In the genomic region with DNA sequence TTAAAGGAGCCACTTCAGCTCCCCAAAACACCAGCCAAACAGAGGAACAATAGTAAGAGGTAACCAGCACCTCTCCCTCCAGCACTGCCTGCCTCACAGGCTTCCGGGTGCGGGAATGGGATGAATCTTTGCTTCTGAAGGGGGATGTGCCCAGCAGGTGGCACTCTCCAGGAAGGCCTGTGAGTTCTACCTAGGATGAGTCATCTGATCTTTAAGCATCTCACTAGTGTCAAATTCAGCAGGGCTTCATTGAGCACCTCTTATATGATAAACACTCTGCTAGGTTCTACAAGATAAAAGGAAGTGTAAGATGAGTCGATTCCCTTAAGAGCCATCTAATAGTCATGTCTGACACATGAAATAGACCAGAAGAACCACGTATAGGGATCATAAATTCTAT, we compare ENCODE assay signal across 8 cellular contexts.
DNase-seq lines count a peak whose midpoint lies in the region; ATAC-seq and TF ChIP-seq lines count a peak whose summit lies in the region.

No MANE protein-coding gene starts in this region.

- ATAC-seq in activated naive CD4-positive, alpha-beta T cell treated with anti-CD3 and anti-CD28 coated beads, Interleukin-2, amount 50 U/mL, for 72 hours = peak; percentile 41 to 84
- ATAC-seq in lower lobe of right lung (peak; percentile 45 to 59), HG03520 (IDR thresholded peaks at IDR 0.05; ENCODE audit: unreplicated experiment) (no peak)

- peaks cover 20% of the 10 kb centered on the region for H3K4me1 Mint-ChIP-seq in activated naive CD4-positive, alpha-beta T cell treated with anti-CD3 and anti-CD28 coated beads, Interleukin-2, amount 10 ng/mL, durations not matched to agents 7 days and 5 days

- intact Hi-C loops in lower lobe of right lung (cut with DNase I) = no loop called here

- in situ Hi-C loops in brain microvascular endothelial cell (cut with HindIII; ENCODE audit: low pct_ligation_motif_present, low sequenced_read_pairs) = no loop called here

- H3K27me3 Mint-ChIP-seq in activated naive CD4-positive, alpha-beta T cell treated with anti-CD3 and anti-CD28 coated beads, Interleukin-2, amount 10 ng/mL, durations not matched to agents 7 days and 5 days = peaks cover 78% of the 10 kb centered on the region

- TF ChIP-seq CTCF in brain microvascular endothelial cell (IDR thresholded peaks at IDR 0.05; ENCODE audit: low read depth, low read length, missing control alignments) = peak; percentile 65
- TF ChIP-seq CTCF in lower lobe of right lung (IDR thresholded peaks at IDR 0.05) = peak; percentile 37

- no peak overlapping the region for H3K4me3 Mint-ChIP-seq in activated naive CD4-positive, alpha-beta T cell treated with anti-CD3 and anti-CD28 coated beads, Interleukin-2, amount 10 ng/mL, durations not matched to agents 7 days and 5 days

- H3K9me3 Mint-ChIP-seq in activated naive CD4-positive, alpha-beta T cell treated with anti-CD3 and anti-CD28 coated beads, Interleukin-2, amount 50 U/mL, for 72 hours = no peaks in the 10 kb centered on the region
- no peaks in the 10 kb centered on the region for H3K9me3 Mint-ChIP-seq in activated naive CD4-positive, alpha-beta T cell treated with anti-CD3 and anti-CD28 coated beads, Interleukin-2, amount 10 ng/mL, durations not matched to agents 7 days and 5 days

- peak in 1 of 2 donors; percentile 14 for DNase-seq in activated naive CD4-positive, alpha-beta T cell treated with anti-CD3 and anti-CD28 coated beads, Interleukin-2, amount 50 U/mL, for 72 hours (ENCODE audit: low spot score in 2 of 2)
- DNase-seq in activated naive CD4-positive, alpha-beta T cell treated with anti-CD3 and anti-CD28 coated beads, Interleukin-2, amount 10 ng/mL, durations not matched to agents 7 days and 5 days = no peak
- DNase-seq in NCI-H2029 (lab: John Stamatoyannopoulos, UW) (peak; percentile 94), brain microvascular endothelial cell (no peak), lower lobe of right lung (peak; percentile 49), NAMALWA (ENCODE audit: low spot score) (no peak), DMS114 treated with DMSO at 0.1 percent for 48 hours (lab: John Stamatoyannopoulos, UW; ENCODE audit: unreplicated experiment) (no peak)

- H3K36me3 ChIP-seq in brain microvascular endothelial cell (replicated peaks) = no peaks in the 10 kb centered on the region
- no peaks in the 10 kb centered on the region for H3K36me3 ChIP-seq in lower lobe of right lung

- H3K9me3 ChIP-seq in lower lobe of right lung = no peaks in the 10 kb centered on the region

- no peaks in the 10 kb centered on the region for H3K4me1 ChIP-seq in lower lobe of right lung

- no peak overlapping the region for H3K27ac Mint-ChIP-seq in activated naive CD4-positive, alpha-beta T cell treated with anti-CD3 and anti-CD28 coated beads, Interleukin-2, amount 50 U/mL, for 72 hours
- no peak overlapping the region for H3K27ac Mint-ChIP-seq in activated naive CD4-positive, alpha-beta T cell treated with anti-CD3 and anti-CD28 coated beads, Interleukin-2, amount 10 ng/mL, durations not matched to agents 7 days and 5 days

- H3K4me3 ChIP-seq in brain microvascular endothelial cell (ENCODE audit: low read depth, low read length) (no peak overlapping the region), lower lobe of right lung (no peak overlapping the region)

- CTCF ChIA-PET in activated naive CD4-positive, alpha-beta T cell treated with anti-CD3 and anti-CD28 coated beads, Interleukin-2, amount 10 ng/mL, durations not matched to agents 7 days and 5 days (lab: Charles Lee) = interaction anchor here (1.7 kb wide), 1 partner anchor 59 kb away, joined by 3 read pairs; no protein-coding TSS in a partner anchor

- H3K27me3 ChIP-seq in brain microvascular endothelial cell (replicated peaks) (no peaks in the 10 kb centered on the region), lower lobe of right lung (ENCODE audit: low read depth) (no peaks in the 10 kb centered on the region)

- H3K27ac ChIP-seq in brain microvascular endothelial cell = no peak overlapping the region
- H3K27ac ChIP-seq in lower lobe of right lung = no peak overlapping the region

- no peaks in the 10 kb centered on the region for H3K36me3 Mint-ChIP-seq in activated naive CD4-positive, alpha-beta T cell treated with anti-CD3 and anti-CD28 coated beads, Interleukin-2, amount 50 U/mL, for 72 hours
- H3K36me3 Mint-ChIP-seq in activated naive CD4-positive, alpha-beta T cell treated with anti-CD3 and anti-CD28 coated beads, Interleukin-2, amount 10 ng/mL, durations not matched to agents 7 days and 5 days = no peaks in the 10 kb centered on the region

Comparison
In these comparisons a context has a peak if more than half of its experiments do, and no peak if none do; other contexts are left out.
1. DNase-seq: peak in NCI-H2029 (single experiment) and lower lobe of right lung (single experiment); none in activated naive CD4-positive, alpha-beta T cell treated with anti-CD3 and anti-CD28 coated beads, Interleukin-2, amount 10 ng/mL, durations not matched to agents 7 days and 5 days (single experiment), brain microvascular endothelial cell (single experiment), NAMALWA (single experiment) and DMS114 treated with DMSO at 0.1 percent for 48 hours (single experiment).